In genomic region chr7:70700935-70701425, GRCh38 we compare ENCODE assay signal across 1 cellular context.
TF ChIP-seq lines count a peak whose summit lies in the region.

No MANE protein-coding gene starts in this region.

TF ChIP-seq in HEK293, 187 proteins besides CTCF, POLR2A, EP300 and RAD21 (continued from another document):
- TF ChIP-seq ZBTB10 (tag by site-specific recombination; IDR thresholded peaks at IDR 0.05): no peak
- TF ChIP-seq ZNF148 (tag by site-specific recombination; IDR thresholded peaks at IDR 0.05; ENCODE audit: borderline replicate concordance): no peak
- no peak for TF ChIP-seq ZBTB6 (tag by site-specific recombination; IDR thresholded peaks at IDR 0.05)
- no peak for TF ChIP-seq REPIN1 (tag by site-specific recombination; IDR thresholded peaks at IDR 0.05; ENCODE audit: low read depth)
TF ChIP-seq in HEK293: peak in this region for 14.
